ENCODE assay signal across 1 cellular context in the genomic region with DNA sequence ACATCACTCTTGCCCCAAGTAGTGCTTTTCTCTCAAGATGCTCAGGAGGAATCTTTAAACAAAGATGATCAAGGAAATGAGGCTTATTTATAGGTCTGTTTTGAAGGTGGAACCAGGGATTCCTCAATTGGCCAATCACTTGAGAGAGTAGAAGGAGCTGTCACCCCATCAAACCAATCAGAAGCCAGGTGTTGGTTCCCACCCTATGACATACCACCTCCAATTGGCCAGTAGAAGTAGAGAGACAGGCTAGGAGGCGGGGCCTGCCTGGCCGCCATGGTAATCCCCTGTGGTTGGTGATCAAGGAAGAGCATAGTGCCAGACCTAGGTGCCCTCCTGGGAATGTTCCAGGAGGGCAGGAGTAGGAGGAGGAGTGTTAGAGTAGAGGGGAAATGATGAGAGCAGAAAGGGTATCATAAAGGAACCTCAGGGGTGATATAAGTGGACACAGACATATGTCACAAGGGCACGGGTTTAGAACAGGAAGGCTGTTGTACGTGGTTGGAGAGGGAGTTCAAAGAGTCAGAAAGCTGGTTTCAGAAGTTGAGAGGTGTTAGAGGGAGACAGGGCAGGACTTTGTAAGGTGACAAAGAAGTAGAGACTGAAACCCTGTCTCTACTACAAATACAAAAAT.
TF ChIP-seq lines count a peak whose summit lies in the region.

No MANE protein-coding gene starts in this region.

TF ChIP-seq in GM23338, 12 proteins besides CTCF, POLR2A, EP300 and RAD21:
- TF ChIP-seq JUNB (IDR thresholded peaks at IDR 0.05; ENCODE audit: unreplicated experiment) = no peak
- TF ChIP-seq POLR2AphosphoS5 (IDR thresholded peaks at IDR 0.05; ENCODE audit: low read depth) = no peak
- no peak for TF ChIP-seq NANOG (IDR thresholded peaks at IDR 0.05; ENCODE audit: borderline replicate concordance)
- no peak for TF ChIP-seq REST (IDR thresholded peaks at IDR 0.05; ENCODE audit: unreplicated experiment)
- TF ChIP-seq, protein P1, sequence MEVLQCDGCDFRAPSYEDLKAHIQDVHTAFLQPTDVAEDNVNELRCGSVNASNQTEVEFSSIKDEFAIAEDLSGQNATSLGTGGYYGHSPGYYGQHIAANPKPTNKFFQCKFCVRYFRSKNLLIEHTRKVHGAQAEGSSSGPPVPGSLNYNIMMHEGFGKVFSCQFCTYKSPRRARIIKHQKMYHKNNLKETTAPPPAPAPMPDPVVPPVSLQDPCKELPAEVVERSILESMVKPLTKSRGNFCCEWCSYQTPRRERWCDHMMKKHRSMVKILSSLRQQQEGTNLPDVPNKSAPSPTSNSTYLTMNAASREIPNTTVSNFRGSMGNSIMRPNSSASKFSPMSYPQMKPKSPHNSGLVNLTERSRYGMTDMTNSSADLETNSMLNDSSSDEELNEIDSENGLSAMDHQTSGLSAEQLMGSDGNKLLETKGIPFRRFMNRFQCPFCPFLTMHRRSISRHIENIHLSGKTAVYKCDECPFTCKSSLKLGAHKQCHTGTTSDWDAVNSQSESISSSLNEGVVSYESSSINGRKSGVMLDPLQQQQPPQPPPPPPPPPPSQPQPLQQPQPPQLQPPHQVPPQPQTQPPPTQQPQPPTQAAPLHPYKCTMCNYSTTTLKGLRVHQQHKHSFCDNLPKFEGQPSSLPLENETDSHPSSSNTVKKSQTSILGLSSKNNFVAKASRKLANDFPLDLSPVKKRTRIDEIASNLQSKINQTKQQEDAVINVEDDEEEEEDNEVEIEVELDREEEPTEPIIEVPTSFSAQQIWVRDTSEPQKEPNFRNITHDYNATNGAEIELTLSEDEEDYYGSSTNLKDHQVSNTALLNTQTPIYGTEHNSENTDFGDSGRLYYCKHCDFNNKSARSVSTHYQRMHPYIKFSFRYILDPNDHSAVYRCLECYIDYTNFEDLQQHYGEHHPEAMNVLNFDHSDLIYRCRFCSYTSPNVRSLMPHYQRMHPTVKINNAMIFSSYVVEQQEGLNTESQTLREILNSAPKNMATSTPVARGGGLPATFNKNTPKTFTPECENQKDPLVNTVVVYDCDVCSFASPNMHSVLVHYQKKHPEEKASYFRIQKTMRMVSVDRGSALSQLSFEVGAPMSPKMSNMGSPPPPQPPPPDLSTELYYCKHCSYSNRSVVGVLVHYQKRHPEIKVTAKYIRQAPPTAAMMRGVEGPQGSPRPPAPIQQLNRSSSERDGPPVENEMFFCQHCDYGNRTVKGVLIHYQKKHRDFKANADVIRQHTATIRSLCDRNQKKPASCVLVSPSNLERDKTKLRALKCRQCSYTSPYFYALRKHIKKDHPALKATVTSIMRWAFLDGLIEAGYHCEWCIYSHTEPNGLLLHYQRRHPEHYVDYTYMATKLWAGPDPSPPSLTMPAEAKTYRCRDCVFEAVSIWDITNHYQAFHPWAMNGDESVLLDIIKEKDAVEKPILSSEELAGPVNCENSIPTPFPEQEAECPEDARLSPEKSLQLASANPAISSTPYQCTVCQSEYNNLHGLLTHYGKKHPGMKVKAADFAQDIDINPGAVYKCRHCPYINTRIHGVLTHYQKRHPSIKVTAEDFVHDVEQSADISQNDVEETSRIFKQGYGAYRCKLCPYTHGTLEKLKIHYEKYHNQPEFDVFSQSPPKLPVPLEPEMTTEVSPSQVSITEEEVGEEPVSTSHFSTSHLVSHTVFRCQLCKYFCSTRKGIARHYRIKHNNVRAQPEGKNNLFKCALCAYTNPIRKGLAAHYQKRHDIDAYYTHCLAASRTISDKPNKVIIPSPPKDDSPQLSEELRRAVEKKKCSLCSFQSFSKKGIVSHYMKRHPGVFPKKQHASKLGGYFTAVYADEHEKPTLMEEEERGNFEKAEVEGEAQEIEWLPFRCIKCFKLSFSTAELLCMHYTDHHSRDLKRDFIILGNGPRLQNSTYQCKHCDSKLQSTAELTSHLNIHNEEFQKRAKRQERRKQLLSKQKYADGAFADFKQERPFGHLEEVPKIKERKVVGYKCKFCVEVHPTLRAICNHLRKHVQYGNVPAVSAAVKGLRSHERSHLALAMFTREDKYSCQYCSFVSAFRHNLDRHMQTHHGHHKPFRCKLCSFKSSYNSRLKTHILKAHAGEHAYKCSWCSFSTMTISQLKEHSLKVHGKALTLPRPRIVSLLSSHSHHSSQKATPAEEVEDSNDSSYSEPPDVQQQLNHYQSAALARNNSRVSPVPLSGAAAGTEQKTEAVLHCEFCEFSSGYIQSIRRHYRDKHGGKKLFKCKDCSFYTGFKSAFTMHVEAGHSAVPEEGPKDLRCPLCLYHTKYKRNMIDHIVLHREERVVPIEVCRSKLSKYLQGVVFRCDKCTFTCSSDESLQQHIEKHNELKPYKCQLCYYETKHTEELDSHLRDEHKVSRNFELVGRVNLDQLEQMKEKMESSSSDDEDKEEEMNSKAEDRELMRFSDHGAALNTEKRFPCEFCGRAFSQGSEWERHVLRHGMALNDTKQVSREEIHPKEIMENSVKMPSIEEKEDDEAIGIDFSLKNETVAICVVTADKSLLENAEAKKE (CRISPR knock-in tag; IDR thresholded peaks at IDR 0.05) = no peak
- TF ChIP-seq ZNF331 (CRISPR knock-in tag; IDR thresholded peaks at IDR 0.05; ENCODE audit: low read depth) = no peak
- no peak for TF ChIP-seq ZNF114 (CRISPR knock-in tag; IDR thresholded peaks at IDR 0.05)
- TF ChIP-seq, protein P2, sequence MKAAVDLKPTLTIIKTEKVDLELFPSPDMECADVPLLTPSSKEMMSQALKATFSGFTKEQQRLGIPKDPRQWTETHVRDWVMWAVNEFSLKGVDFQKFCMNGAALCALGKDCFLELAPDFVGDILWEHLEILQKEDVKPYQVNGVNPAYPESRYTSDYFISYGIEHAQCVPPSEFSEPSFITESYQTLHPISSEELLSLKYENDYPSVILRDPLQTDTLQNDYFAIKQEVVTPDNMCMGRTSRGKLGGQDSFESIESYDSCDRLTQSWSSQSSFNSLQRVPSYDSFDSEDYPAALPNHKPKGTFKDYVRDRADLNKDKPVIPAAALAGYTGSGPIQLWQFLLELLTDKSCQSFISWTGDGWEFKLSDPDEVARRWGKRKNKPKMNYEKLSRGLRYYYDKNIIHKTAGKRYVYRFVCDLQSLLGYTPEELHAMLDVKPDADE (IDR thresholded peaks at IDR 0.05) = no peak
- no peak for TF ChIP-seq EZH2 (IDR thresholded peaks at IDR 0.05; ENCODE audit: low read depth, unreplicated experiment)
- TF ChIP-seq STAT1 (IDR thresholded peaks at IDR 0.05; ENCODE audit: unreplicated experiment) = no peak
- TF ChIP-seq CREB1 (CRISPR knock-in tag; IDR thresholded peaks at IDR 0.05; ENCODE audit: low read depth) = no peak
- TF ChIP-seq EZH2phosphoT487 (IDR thresholded peaks at IDR 0.05; ENCODE audit: unreplicated experiment) = no peak
TF ChIP-seq in GM23338: peak in this region for 0.
